Comparison of ENCODE assay signal across 17 cellular contexts in genomic region chr2:41965173-41965875, GRCh38.
A peak's percentile ranks its signal among the peaks of the same experiment; 100 is the strongest.
DNase-seq lines count a peak whose midpoint lies in the region; ATAC-seq and TF ChIP-seq lines count a peak whose summit lies in the region.
"Had no signal": no experiment of that assay in that cellular context is flagged by ENCODE, and none has a peak within 500 bp of the region (broad histone marks: within the 10 kb centered on the region; RNA-seq: fewer than 3 reads in every experiment).

No MANE protein-coding gene starts in this region.

- no peaks in the 10 kb centered on the region for H3K27me3 Mint-ChIP-seq in nephron (ENCODE audit: low read depth)

- H3F3A ChIP-seq in Loucy (ENCODE audit: low read depth): no peaks in the 10 kb centered on the region

- H3K4me1 ChIP-seq in Loucy (ENCODE audit: insufficient read depth, low read length, poor library complexity, severe bottlenecking) (no peaks in the 10 kb centered on the region), stomach smooth muscle (ENCODE audit: control insufficient read depth, insufficient read depth, low read length) (peaks cover 52% of the 10 kb centered on the region), foreskin keratinocyte (no peaks in the 10 kb centered on the region)

- TF ChIP-seq CTCF in Loucy (conservative IDR thresholded peaks at IDR 0.05; ENCODE audit: low read length): no peak
- no peak for TF ChIP-seq CTCF in coronary artery (IDR thresholded peaks at IDR 0.05)
- TF ChIP-seq CTCF in nephron (IDR thresholded peaks at IDR 0.05; ENCODE audit: unreplicated experiment in 3 of 3): no peak
- TF ChIP-seq CTCF in foreskin keratinocyte (conservative IDR thresholded peaks at IDR 0.05): no peak

- H3K36me3 ChIP-seq in Loucy (ENCODE audit: insufficient read depth, low read length): no peaks in the 10 kb centered on the region
- no peaks in the 10 kb centered on the region for H3K36me3 ChIP-seq in stomach smooth muscle (ENCODE audit: control insufficient read depth in 2 of 2, insufficient read depth in 2 of 2, low read length in 2 of 2)

- H3K27me3 ChIP-seq in Loucy (ENCODE audit: insufficient read depth, low read length, poor library complexity, severe bottlenecking) (no peaks in the 10 kb centered on the region), stomach smooth muscle (ENCODE audit: control insufficient read depth in 1 of 2, insufficient read depth in 2 of 2, low read length in 2 of 2) (no peaks in the 10 kb centered on the region), foreskin keratinocyte (peaks cover 20% of the 10 kb centered on the region)

- H3K9ac ChIP-seq in Loucy (ENCODE audit: low read depth, low read length, poor library complexity, severe bottlenecking): no peak overlapping the region
- no peak overlapping the region for H3K9ac ChIP-seq in stomach smooth muscle (ENCODE audit: low read length in 2 of 2)

- peaks cover 86% of the 10 kb centered on the region for H3K4me1 Mint-ChIP-seq in nephron
- H3K4me1 Mint-ChIP-seq: activated naive CD4-positive, alpha-beta T cell treated with anti-CD3 and anti-CD28 coated beads, Interleukin-2, amount 10 ng/mL, durations not matched to agents 7 days and 5 days had no signal

- no peaks in the 10 kb centered on the region for H3K36me3 Mint-ChIP-seq in nephron (ENCODE audit: low read depth)
- H3K36me3 Mint-ChIP-seq: activated naive CD4-positive, alpha-beta T cell treated with anti-CD3 and anti-CD28 coated beads, Interleukin-2, amount 10 ng/mL, durations not matched to agents 7 days and 5 days; CD4-positive, alpha-beta memory T cell had no signal

- ATAC-seq in HG03025 (IDR thresholded peaks at IDR 0.05; ENCODE audit: low FRiP score, unreplicated experiment) (no peak), foreskin keratinocyte (no peak)

- H3K27ac ChIP-seq in coronary artery (peak overlapping the region; percentile 66 to 92), stomach smooth muscle (ENCODE audit: low read length) (peak overlapping the region; percentile 76), foreskin keratinocyte (no peak overlapping the region)

- H3K4me3 Mint-ChIP-seq in nephron: peak overlapping the region in 2 of 3 experiments; percentile 15 to 37
- H3K4me3 Mint-ChIP-seq: activated naive CD4-positive, alpha-beta T cell treated with anti-CD3 and anti-CD28 coated beads, Interleukin-2, amount 10 ng/mL, durations not matched to agents 7 days and 5 days; CD4-positive, alpha-beta memory T cell had no signal

- H4K20me1 ChIP-seq in Loucy (ENCODE audit: insufficient read depth, low read length, poor library complexity, severe bottlenecking): no peaks in the 10 kb centered on the region

- H3K9me3 ChIP-seq in Loucy (ENCODE audit: insufficient read depth, low read depth, low read length) (no peaks in the 10 kb centered on the region), stomach smooth muscle (ENCODE audit: control insufficient read depth in 2 of 2, low read length in 2 of 2) (no peaks in the 10 kb centered on the region)

- DNase-seq in coronary artery (ENCODE audit: low spot score) (peak; percentile 75), NCI-H2107 (lab: John Stamatoyannopoulos, UW) (no peak), NCI-H774 (lab: John Stamatoyannopoulos, UW) (no peak), foreskin keratinocyte (no peak)
- DNase-seq: activated CD8-positive, alpha-beta memory T cell treated with anti-CD3 and anti-CD28 coated beads for 24 hours; activated naive CD4-positive, alpha-beta T cell treated with anti-CD3 and anti-CD28 coated beads, Interleukin-2, amount 10 ng/mL, durations not matched to agents 7 days and 5 days; CD4-positive, alpha-beta memory T cell; NCI-H1105 treated with DMSO at 0.1 percent for 48 hours; NCI-H748 treated with DMSO at 0.1 percent for 48 hours; occipital lobe; SIG-M5; stimulated activated CD4-positive, alpha-beta T cell treated with anti-CD3 and anti-CD28 coated beads, Interleukin-4, amount 100 ng/mL, for 1 hour; stimulated activated naive CD4-positive, alpha-beta T cell treated with Interleukin-2 at 50 U/mL for 16 hours had no signal

- H3K27ac Mint-ChIP-seq in nephron: peak overlapping the region; percentile 95 to 98 (median 97)
- H3K27ac Mint-ChIP-seq: activated naive CD4-positive, alpha-beta T cell treated with anti-CD3 and anti-CD28 coated beads, Interleukin-2, amount 10 ng/mL, durations not matched to agents 7 days and 5 days had no signal

- H3K9me3 Mint-ChIP-seq in nephron: no peaks in the 10 kb centered on the region
- H3K9me3 Mint-ChIP-seq: activated naive CD4-positive, alpha-beta T cell treated with anti-CD3 and anti-CD28 coated beads, Interleukin-2, amount 10 ng/mL, durations not matched to agents 7 days and 5 days had no signal

- no peaks in the 10 kb centered on the region for H3K79me2 ChIP-seq in Loucy (ENCODE audit: insufficient read depth, low read length)

- H2AFZ ChIP-seq in Loucy (ENCODE audit: low read length): peak overlapping the region; percentile 63; the same call in 1 of the 2 replicates

- H3K4me3 ChIP-seq in Loucy (ENCODE audit: low read length, poor library complexity, severe bottlenecking): no peak overlapping the region
- H3K4me3 ChIP-seq in coronary artery: peak overlapping the region; percentile 38
- no peak overlapping the region for H3K4me3 ChIP-seq in stomach smooth muscle (ENCODE audit: low read length in 2 of 2)

- H3K9me2 ChIP-seq in Loucy (replicated peaks; ENCODE audit: low read depth, low read length): no peaks in the 10 kb centered on the region

- no peak overlapping the region for H3K4me2 ChIP-seq in Loucy (ENCODE audit: low read depth, low read length, poor library complexity, severe bottlenecking)
